ENCODE assay signal across 18 cellular contexts in genomic region chr19:51124216-51124615, GRCh38. TPM values are rescaled to one million over a fixed set of nuclear protein-coding genes. Genes with fewer than 3 reads are reported as not detected.
A peak's percentile ranks its signal among the peaks of the same experiment; 100 is the strongest.
DNase-seq lines count a peak whose midpoint lies in the region; ATAC-seq and TF ChIP-seq lines count a peak whose summit lies in the region.
"Had no signal": no experiment of that assay in that cellular context is flagged by ENCODE, and none has a peak within 500 bp of the region (broad histone marks: within the 10 kb centered on the region; RNA-seq: fewer than 3 reads in every experiment).

No MANE protein-coding gene starts in this region.

- H3K9me3 ChIP-seq in BLaER1 = no peaks in the 10 kb centered on the region
- H3K9me3 ChIP-seq in CD8-positive, alpha-beta T cell (ENCODE audit: low read length) = no peaks in the 10 kb centered on the region
- H3K9me3 ChIP-seq in neutrophil = no peaks in the 10 kb centered on the region
- H3K9me3 ChIP-seq: heart left ventricle, SJSA1 had no signal

- POLR2A ChIA-PET in CD8-positive, alpha-beta T cell (lab: Charles Lee) = interaction anchor here (1.0 kb wide), 1 partner anchor 33 kb away, joined by 3 read pairs; no protein-coding TSS in a partner anchor

- peak overlapping the region; percentile 80 for H3K27ac Mint-ChIP-seq in CD8-positive, alpha-beta T cell
- H3K27ac Mint-ChIP-seq: type B pancreatic cell had no signal

- no peak for DNase-seq in CD8-positive, alpha-beta T cell
- DNase-seq in superior temporal gyrus (ENCODE audit: extremely low spot score) (no peak), SK-N-DZ (ENCODE audit: low spot score) (no peak)
- DNase-seq: NCI-H146 had no signal

- H3K9ac ChIP-seq in BLaER1 = no peak overlapping the region

- ATAC-seq in CD8-positive, alpha-beta T cell = no peak
- no peak for ATAC-seq in GM18858 (IDR thresholded peaks at IDR 0.05; ENCODE audit: unreplicated experiment)

- peaks cover 82% of the 10 kb centered on the region for H3K4me1 Mint-ChIP-seq in CD8-positive, alpha-beta T cell (ENCODE audit: low read depth)

- H3K27ac ChIP-seq in BLaER1 (peak overlapping the region; percentile 69), angular gyrus (ENCODE audit: low read depth, low read length) (peak overlapping the region; percentile 19), neutrophil (peak overlapping the region; percentile 98)
- H3K27ac ChIP-seq in CD8-positive, alpha-beta T cell (ENCODE audit: low read depth, low read length) = peak overlapping the region; percentile 31
- H3K27ac ChIP-seq: SJSA1 had no signal

- peak overlapping the region; percentile 96 for H3K4me2 ChIP-seq in BLaER1

- H3K9me3 Mint-ChIP-seq in CD8-positive, alpha-beta T cell = no peaks in the 10 kb centered on the region
- H3K9me3 Mint-ChIP-seq: type B pancreatic cell had no signal

- H4K20me1 ChIP-seq in BLaER1 = no peaks in the 10 kb centered on the region

- no peaks in the 10 kb centered on the region for H3K36me3 ChIP-seq in BLaER1
- H3K36me3 ChIP-seq in CD8-positive, alpha-beta T cell (ENCODE audit: insufficient read depth, low read length) = no peaks in the 10 kb centered on the region
- peaks cover 30% of the 10 kb centered on the region for H3K36me3 ChIP-seq in neutrophil
- H3K36me3 ChIP-seq: SJSA1 had no signal

- TF ChIP-seq CTCF in CD8-positive, alpha-beta T cell (IDR thresholded peaks at IDR 0.05) = no peak
- TF ChIP-seq CTCF in neutrophil (IDR thresholded peaks at IDR 0.05) = no peak

- H3K27me3 Mint-ChIP-seq in CD8-positive, alpha-beta T cell (ENCODE audit: low read depth) = no peaks in the 10 kb centered on the region

- no peaks in the 10 kb centered on the region for H3K36me3 Mint-ChIP-seq in CD8-positive, alpha-beta T cell
- H3K36me3 Mint-ChIP-seq: type B pancreatic cell had no signal

- intact Hi-C loops in CD8-positive, alpha-beta T cell (cut with DNase I, micrococcal nuclease) = loop anchor here in 1 of 2 experiments (5.0 kb wide), 1 partner anchor 33 kb away; no protein-coding TSS in a partner anchor

- H3K27me3 ChIP-seq in BLaER1 (no peaks in the 10 kb centered on the region), neutrophil (no peaks in the 10 kb centered on the region)
- H3K27me3 ChIP-seq in CD8-positive, alpha-beta T cell (ENCODE audit: insufficient read depth, low read length) = no peaks in the 10 kb centered on the region
- H3K27me3 ChIP-seq: SJSA1 had no signal

- H3K4me3 ChIP-seq in BLaER1 (no peak overlapping the region), neutrophil (ENCODE audit: low read depth in 1 of 2, low read length in 1 of 2) (peak overlapping the region; percentile 71 to 95)
- H3K4me3 ChIP-seq in CD8-positive, alpha-beta T cell (ENCODE audit: low read depth, low read length) = peak overlapping the region; percentile 39
- H3K4me3 ChIP-seq: SJSA1 had no signal

- CTCF ChIA-PET in CD8-positive, alpha-beta T cell (lab: Charles Lee) = interaction anchor here (1.0 kb wide), 1 partner anchor 35 kb away, joined by 3 read pairs; no protein-coding TSS in a partner anchor

- peak overlapping the region; percentile 67 for H3K4me3 Mint-ChIP-seq in CD8-positive, alpha-beta T cell
- H3K4me3 Mint-ChIP-seq: type B pancreatic cell had no signal

- H3K4me1 ChIP-seq in BLaER1 = peaks cover 90% of the 10 kb centered on the region
- H3K4me1 ChIP-seq in CD8-positive, alpha-beta T cell (ENCODE audit: insufficient read depth, low read length) = peaks cover 91% of the 10 kb centered on the region
- H3K4me1 ChIP-seq in neutrophil (ENCODE audit: control insufficient read depth in 1 of 2, insufficient read depth in 1 of 2, low read depth in 1 of 2, low read length in 1 of 2) = peaks cover 99 to 100% of the 10 kb centered on the region in 2 experiments

RNA-seq across cellular contexts. Expression of gene SIGLEC9, which starts 0.5 kb away (rescaled TPM):
- total RNA-seq in CD8-positive, alpha-beta T cell = under 1 TPM; 0.44 to 0.54 TPM
- polyA plus RNA-seq in SK-N-DZ (2014; cell fraction: cytosol; rRNA removed) = not detected in 2 replicates
- polyA plus RNA-seq in SK-N-DZ (2014; cell fraction: nucleus; rRNA removed) = not detected in 2 replicates
- total RNA-seq: epithelial cell of proximal tubule, myocyte, NCI-H460, SJSA1 had no signal
- polyA plus RNA-seq: BJ, keratinocyte had no signal

RNA-seq across cellular contexts. Expression of gene CTU1, which starts 16.0 kb away (rescaled TPM):
- total RNA-seq in CD8-positive, alpha-beta T cell = 1 to 10 TPM; 1.7 TPM
- 3.9 and 11.5 TPM in 2 replicates for polyA plus RNA-seq in SK-N-DZ (2014; cell fraction: cytosol; rRNA removed)
- 12.4 and 20.1 TPM in 2 replicates for polyA plus RNA-seq in SK-N-DZ (2014; cell fraction: nucleus; rRNA removed)

RNA-seq across cellular contexts. Expression of gene SIGLEC7, which starts 17.9 kb away (rescaled TPM):
- total RNA-seq in CD8-positive, alpha-beta T cell = not detected
- polyA plus RNA-seq in SK-N-DZ (2014; cell fraction: cytosol; rRNA removed) = not detected in 2 replicates
- polyA plus RNA-seq in SK-N-DZ (2014; cell fraction: nucleus; rRNA removed) = not detected in 2 replicates
- total RNA-seq: epithelial cell of proximal tubule, HT1080, myocyte, NCI-H460, SJSA1 had no signal
- polyA plus RNA-seq: BJ, keratinocyte had no signal

RNA-seq across cellular contexts. Expression of gene KLK14, which starts 41.5 kb away (rescaled TPM):
- not detected for total RNA-seq in CD8-positive, alpha-beta T cell
- polyA plus RNA-seq in SK-N-DZ (2014; cell fraction: cytosol; rRNA removed) = not detected in 2 replicates
- polyA plus RNA-seq in SK-N-DZ (2014; cell fraction: nucleus; rRNA removed) = not detected in 2 replicates
- total RNA-seq: HT1080, myocyte, NCI-H460, SJSA1 had no signal

RNA-seq across cellular contexts. Expression of gene KLK13, which starts 59.3 kb away (rescaled TPM):
- total RNA-seq in CD8-positive, alpha-beta T cell = not detected
- polyA plus RNA-seq in SK-N-DZ (2014; cell fraction: cytosol; rRNA removed) = not detected in 2 replicates
- polyA plus RNA-seq in SK-N-DZ (2014; cell fraction: nucleus; rRNA removed) = not detected in 2 replicates
- total RNA-seq: aorta, epithelial cell of proximal tubule, HT1080, myocyte, NCI-H460, SJSA1 had no signal
- polyA plus RNA-seq: BJ had no signal

Comparison
In these comparisons a context has a peak if more than half of its experiments do, and no peak if none do; other contexts are left out.
1. H3K27ac ChIP-seq: peak in every context shown above with its lines; median percentile 98 in neutrophil; 69 in BLaER1; 31 in CD8-positive, alpha-beta T cell; 19 in angular gyrus.